Comparison of ENCODE assay signal across 8 cellular contexts in genomic region chr16:75402821-75403475, GRCh38. TPM values are rescaled to one million over a fixed set of nuclear protein-coding genes. Genes with fewer than 3 reads are reported as not detected.
DNase-seq lines count a peak whose midpoint lies in the region; ATAC-seq and TF ChIP-seq lines count a peak whose summit lies in the region.

No MANE protein-coding gene starts in this region.

- H3K27ac ChIP-seq in 22Rv1 (no peak overlapping the region), DOHH2 (ENCODE audit: low read depth, low read length) (no peak overlapping the region)
- no peak overlapping the region for H3K27ac ChIP-seq in effector memory CD4-positive, alpha-beta T cell (ENCODE audit: insufficient read depth, low read length, poor library complexity, severe bottlenecking)

- peak; percentile 82 for TF ChIP-seq CTCF in 22Rv1 (IDR thresholded peaks at IDR 0.05)
- TF ChIP-seq CTCF in DOHH2 (IDR thresholded peaks at IDR 0.05; ENCODE audit: low read depth, low read length, poor library complexity, severe bottlenecking): peak; percentile 69

- peak; percentile 53 for DNase-seq in NCI-H1694 treated with DMSO at 0.1 percent for 48 hours (lab: John Stamatoyannopoulos, UW)
- peak; percentile 32 for DNase-seq in cerebellum (ENCODE audit: low spot score)
- peak; percentile 59 for DNase-seq in medulla oblongata (ENCODE audit: extremely low spot score)
- DNase-seq in effector memory CD4-positive, alpha-beta T cell: no peak

- no peak overlapping the region for H3K4me3 ChIP-seq in DOHH2 (ENCODE audit: low read length)
- no peak overlapping the region for H3K4me3 ChIP-seq in effector memory CD4-positive, alpha-beta T cell (ENCODE audit: insufficient read depth, low read depth, low read length, poor library complexity, severe bottlenecking)

- no peaks in the 10 kb centered on the region for H3K79me2 ChIP-seq in DOHH2 (ENCODE audit: control insufficient read depth, low read length)

- H3K36me3 ChIP-seq in DOHH2 (ENCODE audit: control insufficient read depth, low read length): peaks cover 12% of the 10 kb centered on the region
- no peaks in the 10 kb centered on the region for H3K36me3 ChIP-seq in effector memory CD4-positive, alpha-beta T cell (ENCODE audit: control insufficient read depth, insufficient read depth, low read length)

- H4K20me1 ChIP-seq in DOHH2 (ENCODE audit: control insufficient read depth, insufficient read depth, low read depth, low read length): no peaks in the 10 kb centered on the region

- ATAC-seq in HG02970 (IDR thresholded peaks at IDR 0.05; ENCODE audit: low FRiP score, unreplicated experiment) (no peak), HG02759 (IDR thresholded peaks at IDR 0.05; ENCODE audit: unreplicated experiment) (no peak)

- H3K4me1 ChIP-seq in DOHH2 (ENCODE audit: control insufficient read depth, low read length): peaks cover 7% of the 10 kb centered on the region
- no peaks in the 10 kb centered on the region for H3K4me1 ChIP-seq in effector memory CD4-positive, alpha-beta T cell (ENCODE audit: control insufficient read depth, insufficient read depth, low read length, poor library complexity, severe bottlenecking)

- no peaks in the 10 kb centered on the region for H3K9me2 ChIP-seq in DOHH2 (replicated peaks; ENCODE audit: control insufficient read depth, low read length)

- H3K9me3 ChIP-seq in DOHH2 (ENCODE audit: control insufficient read depth, insufficient read depth, low read length): no peaks in the 10 kb centered on the region
- H3K9me3 ChIP-seq in effector memory CD4-positive, alpha-beta T cell (ENCODE audit: control insufficient read depth, low read length): no peaks in the 10 kb centered on the region

- no peak overlapping the region for H3K4me2 ChIP-seq in DOHH2 (ENCODE audit: low read length)

- H3F3A ChIP-seq in DOHH2 (ENCODE audit: control insufficient read depth, insufficient read depth): no peaks in the 10 kb centered on the region

- no peaks in the 10 kb centered on the region for H3K27me3 ChIP-seq in DOHH2 (ENCODE audit: control insufficient read depth, low read length)
- H3K27me3 ChIP-seq in effector memory CD4-positive, alpha-beta T cell (replicated peaks; ENCODE audit: control insufficient read depth, insufficient read depth, low read length, poor library complexity, severe bottlenecking): no peaks in the 10 kb centered on the region

RNA-seq across cellular contexts. Expression of gene CFDP1, which starts 30.4 kb away (rescaled TPM):
- 47.2 TPM for total RNA-seq in cerebellum

Comparison
In these comparisons a context has a peak if more than half of its experiments do, and no peak if none do; other contexts are left out.
1. DNase-seq: peak in NCI-H1694 treated with DMSO at 0.1 percent for 48 hours (single experiment), cerebellum (single experiment) and medulla oblongata (single experiment); none in effector memory CD4-positive, alpha-beta T cell (0 of 3).